2 cellular contexts compared by ENCODE assay signal in the genomic region with DNA sequence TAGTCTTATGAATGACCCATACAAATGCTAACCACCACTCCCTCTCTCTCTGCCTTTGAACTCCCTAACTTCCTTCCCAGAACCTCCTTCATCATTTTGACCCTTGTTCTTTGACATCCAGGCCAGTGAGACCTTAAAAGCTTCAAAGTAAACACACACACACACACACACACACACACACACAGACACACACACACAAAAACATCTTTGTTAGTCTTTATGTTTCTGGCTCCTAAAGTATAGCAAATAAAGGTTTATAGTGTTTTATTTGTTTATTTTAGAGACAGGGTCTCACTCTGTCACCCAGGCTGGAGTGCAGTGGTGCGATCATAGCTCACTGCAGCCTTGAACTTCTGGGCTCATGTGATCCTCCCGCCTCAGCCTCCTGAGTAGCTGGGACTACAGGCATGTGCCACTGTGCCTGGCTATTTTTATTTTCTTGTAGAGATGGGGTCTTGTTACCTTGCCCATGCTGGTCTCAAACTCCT.
TF ChIP-seq lines count a peak whose summit lies in the region.
"Not testable (repeated sequence)": the region's sequence is repeated elsewhere in the genome, so short reads cannot be mapped to it uniquely, and the experiment has no call there.

No MANE protein-coding gene starts in this region.

TF ChIP-seq in HEK293, 187 proteins besides CTCF, POLR2A, EP300 and RAD21:
- TF ChIP-seq, protein P1, sequence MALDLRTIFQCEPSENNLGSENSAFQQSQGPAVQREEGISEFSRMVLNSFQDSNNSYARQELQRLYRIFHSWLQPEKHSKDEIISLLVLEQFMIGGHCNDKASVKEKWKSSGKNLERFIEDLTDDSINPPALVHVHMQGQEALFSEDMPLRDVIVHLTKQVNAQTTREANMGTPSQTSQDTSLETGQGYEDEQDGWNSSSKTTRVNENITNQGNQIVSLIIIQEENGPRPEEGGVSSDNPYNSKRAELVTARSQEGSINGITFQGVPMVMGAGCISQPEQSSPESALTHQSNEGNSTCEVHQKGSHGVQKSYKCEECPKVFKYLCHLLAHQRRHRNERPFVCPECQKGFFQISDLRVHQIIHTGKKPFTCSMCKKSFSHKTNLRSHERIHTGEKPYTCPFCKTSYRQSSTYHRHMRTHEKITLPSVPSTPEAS (tag by site-specific recombination; IDR thresholded peaks at IDR 0.05): peak; percentile 55; the same call in 1 of the 2 replicates

TF ChIP-seq in HepG2, 621 proteins besides CTCF, POLR2A, EP300 and RAD21 (continues in another document):
- peak; percentile 66 for TF ChIP-seq LCORL (IDR thresholded peaks at IDR 0.05)
- not testable (repeated sequence) for TF ChIP-seq LCORL (CRISPR knock-in tag; IDR thresholded peaks at IDR 0.05); SOX6 (IDR thresholded peaks at IDR 0.05); ATF7 (CRISPR knock-in tag; IDR thresholded peaks at IDR 0.05); SOX13 (IDR thresholded peaks at IDR 0.05)
- peak; percentile 94 for TF ChIP-seq TCF7 (IDR thresholded peaks at IDR 0.05; ENCODE audit: low read depth)
- peak; percentile 91 for TF ChIP-seq SOX6 (CRISPR knock-in tag; IDR thresholded peaks at IDR 0.05)
- peak; percentile 52 for TF ChIP-seq FOXA1 (IDR thresholded peaks at IDR 0.05)
- TF ChIP-seq FOXA1 (CRISPR knock-in tag; IDR thresholded peaks at IDR 0.05): peak; percentile 21; the same call in 1 of the 2 replicates
- TF ChIP-seq, protein P2, sequence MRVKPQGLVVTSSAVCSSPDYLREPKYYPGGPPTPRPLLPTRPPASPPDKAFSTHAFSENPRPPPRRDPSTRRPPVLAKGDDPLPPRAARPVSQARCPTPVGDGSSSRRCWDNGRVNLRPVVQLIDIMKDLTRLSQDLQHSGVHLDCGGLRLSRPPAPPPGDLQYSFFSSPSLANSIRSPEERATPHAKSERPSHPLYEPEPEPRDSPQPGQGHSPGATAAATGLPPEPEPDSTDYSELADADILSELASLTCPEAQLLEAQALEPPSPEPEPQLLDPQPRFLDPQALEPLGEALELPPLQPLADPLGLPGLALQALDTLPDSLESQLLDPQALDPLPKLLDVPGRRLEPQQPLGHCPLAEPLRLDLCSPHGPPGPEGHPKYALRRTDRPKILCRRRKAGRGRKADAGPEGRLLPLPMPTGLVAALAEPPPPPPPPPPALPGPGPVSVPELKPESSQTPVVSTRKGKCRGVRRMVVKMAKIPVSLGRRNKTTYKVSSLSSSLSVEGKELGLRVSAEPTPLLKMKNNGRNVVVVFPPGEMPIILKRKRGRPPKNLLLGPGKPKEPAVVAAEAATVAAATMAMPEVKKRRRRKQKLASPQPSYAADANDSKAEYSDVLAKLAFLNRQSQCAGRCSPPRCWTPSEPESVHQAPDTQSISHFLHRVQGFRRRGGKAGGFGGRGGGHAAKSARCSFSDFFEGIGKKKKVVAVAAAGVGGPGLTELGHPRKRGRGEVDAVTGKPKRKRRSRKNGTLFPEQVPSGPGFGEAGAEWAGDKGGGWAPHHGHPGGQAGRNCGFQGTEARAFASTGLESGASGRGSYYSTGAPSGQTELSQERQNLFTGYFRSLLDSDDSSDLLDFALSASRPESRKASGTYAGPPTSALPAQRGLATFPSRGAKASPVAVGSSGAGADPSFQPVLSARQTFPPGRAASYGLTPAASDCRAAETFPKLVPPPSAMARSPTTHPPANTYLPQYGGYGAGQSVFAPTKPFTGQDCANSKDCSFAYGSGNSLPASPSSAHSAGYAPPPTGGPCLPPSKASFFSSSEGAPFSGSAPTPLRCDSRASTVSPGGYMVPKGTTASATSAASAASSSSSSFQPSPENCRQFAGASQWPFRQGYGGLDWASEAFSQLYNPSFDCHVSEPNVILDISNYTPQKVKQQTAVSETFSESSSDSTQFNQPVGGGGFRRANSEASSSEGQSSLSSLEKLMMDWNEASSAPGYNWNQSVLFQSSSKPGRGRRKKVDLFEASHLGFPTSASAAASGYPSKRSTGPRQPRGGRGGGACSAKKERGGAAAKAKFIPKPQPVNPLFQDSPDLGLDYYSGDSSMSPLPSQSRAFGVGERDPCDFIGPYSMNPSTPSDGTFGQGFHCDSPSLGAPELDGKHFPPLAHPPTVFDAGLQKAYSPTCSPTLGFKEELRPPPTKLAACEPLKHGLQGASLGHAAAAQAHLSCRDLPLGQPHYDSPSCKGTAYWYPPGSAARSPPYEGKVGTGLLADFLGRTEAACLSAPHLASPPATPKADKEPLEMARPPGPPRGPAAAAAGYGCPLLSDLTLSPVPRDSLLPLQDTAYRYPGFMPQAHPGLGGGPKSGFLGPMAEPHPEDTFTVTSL (CRISPR knock-in tag; IDR thresholded peaks at IDR 0.05; ENCODE audit: borderline replicate concordance): peak; percentile 82; the same call in 1 of the 2 replicates
- TF ChIP-seq BCL6 (CRISPR knock-in tag; IDR thresholded peaks at IDR 0.05): peak; percentile 40; the same call in 1 of the 2 replicates
- TF ChIP-seq, protein P3, sequence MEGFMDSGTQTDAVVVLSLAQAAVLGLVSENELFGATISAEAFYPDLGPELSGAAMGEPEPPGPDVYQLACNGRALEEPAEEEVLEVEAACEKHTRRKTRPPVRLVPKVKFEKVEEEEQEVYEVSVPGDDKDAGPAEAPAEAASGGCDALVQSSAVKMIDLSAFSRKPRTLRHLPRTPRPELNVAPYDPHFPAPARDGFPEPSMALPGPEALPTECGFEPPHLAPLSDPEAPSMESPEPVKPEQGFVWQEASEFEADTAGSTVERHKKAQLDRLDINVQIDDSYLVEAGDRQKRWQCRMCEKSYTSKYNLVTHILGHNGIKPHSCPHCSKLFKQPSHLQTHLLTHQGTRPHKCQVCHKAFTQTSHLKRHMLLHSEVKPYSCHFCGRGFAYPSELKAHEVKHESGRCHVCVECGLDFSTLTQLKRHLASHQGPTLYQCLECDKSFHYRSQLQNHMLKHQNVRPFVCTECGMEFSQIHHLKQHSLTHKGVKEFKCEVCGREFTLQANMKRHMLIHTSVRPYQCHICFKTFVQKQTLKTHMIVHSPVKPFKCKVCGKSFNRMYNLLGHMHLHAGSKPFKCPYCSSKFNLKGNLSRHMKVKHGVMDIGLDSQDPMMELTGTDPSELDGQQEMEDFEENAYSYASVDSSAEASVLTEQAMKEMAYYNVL (CRISPR knock-in tag; IDR thresholded peaks at IDR 0.05; ENCODE audit: borderline replicate concordance): peak; percentile 40; the same call in 1 of the 2 replicates
- TF ChIP-seq HNF4G (IDR thresholded peaks at IDR 0.05; ENCODE audit: borderline replicate concordance, low read depth, low read length): peak; percentile 74
- TF ChIP-seq HNF4G (CRISPR knock-in tag; IDR thresholded peaks at IDR 0.05; ENCODE audit: borderline replicate concordance, low read depth): 0 out of 2 replicates have a peak, but pooled peaks have one; percentile 26
- peak; percentile 68; the same call in 1 of the 2 replicates for TF ChIP-seq NCOA2 (CRISPR knock-in tag; IDR thresholded peaks at IDR 0.05)
- 0 out of 2 replicates have a peak, but pooled peaks have one; percentile 23 for TF ChIP-seq ZNF761 (CRISPR knock-in tag; conservative IDR thresholded peaks at IDR 0.05)
- TF ChIP-seq SKI (IDR thresholded peaks at IDR 0.05; ENCODE audit: partially characterized antibody): peak; percentile 60
- TF ChIP-seq DPF2 (CRISPR knock-in tag; IDR thresholded peaks at IDR 0.05; ENCODE audit: borderline replicate concordance, low read depth): peak; percentile 80
- TF ChIP-seq, protein P4, sequence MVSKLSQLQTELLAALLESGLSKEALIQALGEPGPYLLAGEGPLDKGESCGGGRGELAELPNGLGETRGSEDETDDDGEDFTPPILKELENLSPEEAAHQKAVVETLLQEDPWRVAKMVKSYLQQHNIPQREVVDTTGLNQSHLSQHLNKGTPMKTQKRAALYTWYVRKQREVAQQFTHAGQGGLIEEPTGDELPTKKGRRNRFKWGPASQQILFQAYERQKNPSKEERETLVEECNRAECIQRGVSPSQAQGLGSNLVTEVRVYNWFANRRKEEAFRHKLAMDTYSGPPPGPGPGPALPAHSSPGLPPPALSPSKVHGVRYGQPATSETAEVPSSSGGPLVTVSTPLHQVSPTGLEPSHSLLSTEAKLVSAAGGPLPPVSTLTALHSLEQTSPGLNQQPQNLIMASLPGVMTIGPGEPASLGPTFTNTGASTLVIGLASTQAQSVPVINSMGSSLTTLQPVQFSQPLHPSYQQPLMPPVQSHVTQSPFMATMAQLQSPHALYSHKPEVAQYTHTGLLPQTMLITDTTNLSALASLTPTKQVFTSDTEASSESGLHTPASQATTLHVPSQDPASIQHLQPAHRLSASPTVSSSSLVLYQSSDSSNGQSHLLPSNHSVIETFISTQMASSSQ (IDR thresholded peaks at IDR 0.05; ENCODE audit: low read depth): peak; percentile 35; the same call in 1 of the 2 replicates
- TF ChIP-seq, protein P4 (CRISPR knock-in tag; IDR thresholded peaks at IDR 0.05; ENCODE audit: borderline replicate concordance): peak; percentile 71; the same call in 1 of the 2 replicates
- TF ChIP-seq, protein P5, sequence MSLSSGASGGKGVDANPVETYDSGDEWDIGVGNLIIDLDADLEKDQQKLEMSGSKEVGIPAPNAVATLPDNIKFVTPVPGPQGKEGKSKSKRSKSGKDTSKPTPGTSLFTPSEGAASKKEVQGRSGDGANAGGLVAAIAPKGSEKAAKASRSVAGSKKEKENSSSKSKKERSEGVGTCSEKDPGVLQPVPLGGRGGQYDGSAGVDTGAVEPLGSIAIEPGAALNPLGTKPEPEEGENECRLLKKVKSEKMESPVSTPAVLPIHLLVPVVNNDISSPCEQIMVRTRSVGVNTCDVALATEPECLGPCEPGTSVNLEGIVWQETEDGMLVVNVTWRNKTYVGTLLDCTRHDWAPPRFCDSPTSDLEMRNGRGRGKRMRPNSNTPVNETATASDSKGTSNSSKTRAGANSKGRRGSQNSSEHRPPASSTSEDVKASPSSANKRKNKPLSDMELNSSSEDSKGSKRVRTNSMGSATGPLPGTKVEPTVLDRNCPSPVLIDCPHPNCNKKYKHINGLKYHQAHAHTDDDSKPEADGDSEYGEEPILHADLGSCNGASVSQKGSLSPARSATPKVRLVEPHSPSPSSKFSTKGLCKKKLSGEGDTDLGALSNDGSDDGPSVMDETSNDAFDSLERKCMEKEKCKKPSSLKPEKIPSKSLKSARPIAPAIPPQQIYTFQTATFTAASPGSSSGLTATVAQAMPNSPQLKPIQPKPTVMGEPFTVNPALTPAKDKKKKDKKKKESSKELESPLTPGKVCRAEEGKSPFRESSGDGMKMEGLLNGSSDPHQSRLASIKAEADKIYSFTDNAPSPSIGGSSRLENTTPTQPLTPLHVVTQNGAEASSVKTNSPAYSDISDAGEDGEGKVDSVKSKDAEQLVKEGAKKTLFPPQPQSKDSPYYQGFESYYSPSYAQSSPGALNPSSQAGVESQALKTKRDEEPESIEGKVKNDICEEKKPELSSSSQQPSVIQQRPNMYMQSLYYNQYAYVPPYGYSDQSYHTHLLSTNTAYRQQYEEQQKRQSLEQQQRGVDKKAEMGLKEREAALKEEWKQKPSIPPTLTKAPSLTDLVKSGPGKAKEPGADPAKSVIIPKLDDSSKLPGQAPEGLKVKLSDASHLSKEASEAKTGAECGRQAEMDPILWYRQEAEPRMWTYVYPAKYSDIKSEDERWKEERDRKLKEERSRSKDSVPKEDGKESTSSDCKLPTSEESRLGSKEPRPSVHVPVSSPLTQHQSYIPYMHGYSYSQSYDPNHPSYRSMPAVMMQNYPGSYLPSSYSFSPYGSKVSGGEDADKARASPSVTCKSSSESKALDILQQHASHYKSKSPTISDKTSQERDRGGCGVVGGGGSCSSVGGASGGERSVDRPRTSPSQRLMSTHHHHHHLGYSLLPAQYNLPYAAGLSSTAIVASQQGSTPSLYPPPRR (CRISPR knock-in tag; IDR thresholded peaks at IDR 0.05; ENCODE audit: borderline replicate concordance): peak; percentile 83
- 0 out of 2 replicates have a peak, but pooled peaks have one; percentile 16 for TF ChIP-seq RXRB (CRISPR knock-in tag; IDR thresholded peaks at IDR 0.05; ENCODE audit: borderline replicate concordance)
- TF ChIP-seq ATF7 (IDR thresholded peaks at IDR 0.05): peak; percentile 33; the same call in 1 of the 2 replicates
- peak; percentile 94 for TF ChIP-seq NR2F6 (IDR thresholded peaks at IDR 0.05)
- TF ChIP-seq NR2F6 (CRISPR knock-in tag; IDR thresholded peaks at IDR 0.05): peak; percentile 76
- TF ChIP-seq ELF3 (CRISPR knock-in tag; IDR thresholded peaks at IDR 0.05): peak; percentile 81
- TF ChIP-seq FOXP1 (IDR thresholded peaks at IDR 0.05): peak; percentile 85
- TF ChIP-seq FOXP1 (CRISPR knock-in tag; IDR thresholded peaks at IDR 0.05): peak; percentile 56
- 0 out of 2 replicates have a peak, but pooled peaks have one; percentile 11 for TF ChIP-seq FOXK2 (IDR thresholded peaks at IDR 0.05)
- peak; percentile 14; the same call in 1 of the 2 replicates for TF ChIP-seq FOXA3 (CRISPR knock-in tag; IDR thresholded peaks at IDR 0.05)
- peak; percentile 57; the same call in 1 of the 2 replicates for TF ChIP-seq ZNF430 (CRISPR knock-in tag; IDR thresholded peaks at IDR 0.05)
- peak; percentile 61 for TF ChIP-seq PHF21A (CRISPR knock-in tag; IDR thresholded peaks at IDR 0.05)
- TF ChIP-seq, protein P6, sequence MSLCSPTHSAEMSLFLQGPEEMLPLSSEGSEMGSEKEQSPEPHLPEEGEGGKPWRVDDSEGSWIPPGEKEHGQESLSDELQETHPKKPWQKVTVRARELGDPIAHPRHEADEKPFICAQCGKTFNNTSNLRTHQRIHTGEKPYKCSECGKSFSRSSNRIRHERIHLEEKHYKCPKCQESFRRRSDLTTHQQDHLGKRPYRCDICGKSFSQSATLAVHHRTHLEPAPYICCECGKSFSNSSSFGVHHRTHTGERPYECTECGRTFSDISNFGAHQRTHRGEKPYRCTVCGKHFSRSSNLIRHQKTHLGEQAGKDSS (CRISPR knock-in tag; IDR thresholded peaks at IDR 0.05; ENCODE audit: borderline replicate concordance, low read depth): 0 out of 2 replicates have a peak, but pooled peaks have one; percentile 44
- TF ChIP-seq NR2F2 (IDR thresholded peaks at IDR 0.05; ENCODE audit: borderline replicate concordance, low read depth): peak; percentile 91
- TF ChIP-seq ZNF546 (CRISPR knock-in tag; conservative IDR thresholded peaks at IDR 0.05): 0 out of 2 replicates have a peak, but pooled peaks have one; percentile 37
- TF ChIP-seq TRIM24 (CRISPR knock-in tag; IDR thresholded peaks at IDR 0.05): peak; percentile 84
- 0 out of 2 replicates have a peak, but pooled peaks have one; percentile 41 for TF ChIP-seq RCOR2 (CRISPR knock-in tag; IDR thresholded peaks at IDR 0.05)
- TF ChIP-seq ZKSCAN8 (CRISPR knock-in tag; IDR thresholded peaks at IDR 0.05; ENCODE audit: borderline replicate concordance): 0 out of 2 replicates have a peak, but pooled peaks have one; percentile 26
- peak in 1 of 2 experiments; percentile 56; a peak in 1 of 4 replicates for TF ChIP-seq SOX13 (CRISPR knock-in tag; conservative IDR thresholded peaks at IDR 0.05 in 1 of 2, IDR thresholded peaks at IDR 0.05 in 1 of 2)
- peak; percentile 65 for TF ChIP-seq HHEX (CRISPR knock-in tag; IDR thresholded peaks at IDR 0.05)
- TF ChIP-seq ZFX (CRISPR knock-in tag; IDR thresholded peaks at IDR 0.05; ENCODE audit: low read depth): 0 out of 2 replicates have a peak, but pooled peaks have one; percentile 27
- peak; percentile 83 for TF ChIP-seq JUN (CRISPR knock-in tag; IDR thresholded peaks at IDR 0.05)
